Comparison of ENCODE assay signal across 17 cellular contexts in genomic region chr7:12761691-12762090, GRCh38.
"Had no signal": no experiment of that assay in that cellular context is flagged by ENCODE, and none has a peak within 500 bp of the region (broad histone marks: within the 10 kb centered on the region; RNA-seq: fewer than 3 reads in every experiment).

No MANE protein-coding gene starts in this region.

- H3K4me3 ChIP-seq: coronary artery, esophagus muscularis mucosa, gastroesophageal sphincter, heart right ventricle, left lung, lower lobe of right lung, mucosa of descending colon had no signal

- DNase-seq: effector CD8-positive, alpha-beta T cell; effector memory CD8-positive, alpha-beta T cell; endodermal cell; foreskin keratinocyte; glutamatergic neuron; head of caudate nucleus; heart right ventricle; hippocampal formation; left cardiac atrium; left lung; lower lobe of right lung; mammary epithelial cell; mucosa of descending colon; naive B cell had no signal

- H3K27ac ChIP-seq: coronary artery, esophagus muscularis mucosa, foreskin keratinocyte, gastroesophageal sphincter, heart right ventricle, left lung, lower lobe of right lung had no signal

- H3K4me1 ChIP-seq: left lung, lower lobe of right lung had no signal

- ATAC-seq: effector memory CD8-positive, alpha-beta T cell; foreskin keratinocyte; gastroesophageal sphincter; heart right ventricle; left cardiac atrium; left lung; lower lobe of right lung; mucosa of descending colon had no signal

- H3K27me3 ChIP-seq: esophagus muscularis mucosa, foreskin keratinocyte, gastroesophageal sphincter, heart right ventricle, left lung had no signal

- H3K36me3 ChIP-seq: esophagus muscularis mucosa, gastroesophageal sphincter, heart right ventricle, left lung, lower lobe of right lung had no signal

- H3K9me3 ChIP-seq: esophagus muscularis mucosa, gastroesophageal sphincter, lower lobe of right lung had no signal
